ENCODE assay signal across 18 cellular contexts in genomic region chr15:64148168-64148567, GRCh38. TPM values are rescaled to one million over a fixed set of nuclear protein-coding genes. Genes with fewer than 3 reads are reported as not detected.
A peak's percentile ranks its signal among the peaks of the same experiment; 100 is the strongest.
DNase-seq lines count a peak whose midpoint lies in the region; ATAC-seq and TF ChIP-seq lines count a peak whose summit lies in the region.
"Had no signal": no experiment of that assay in that cellular context is flagged by ENCODE, and none has a peak within 500 bp of the region (broad histone marks: within the 10 kb centered on the region; RNA-seq: fewer than 3 reads in every experiment).

No MANE protein-coding gene starts in this region.

- H3K27me3 ChIP-seq in SJCRH30: no peaks in the 10 kb centered on the region
- H3K27me3 ChIP-seq in dorsolateral prefrontal cortex: peaks cover 0 to 19% (median 5%) of the 10 kb centered on the region in 45 donors
- peaks cover 19% of the 10 kb centered on the region for H3K27me3 ChIP-seq in smooth muscle cell (ENCODE audit: low read depth)
- H3K27me3 ChIP-seq: BLaER1 had no signal

- no peaks in the 10 kb centered on the region for H3K36me3 ChIP-seq in SJCRH30
- no peaks in the 10 kb centered on the region for H3K36me3 ChIP-seq in smooth muscle cell (ENCODE audit: low read depth)

- H3K4me2 ChIP-seq in smooth muscle cell: no peak overlapping the region
- H3K4me2 ChIP-seq: BLaER1 had no signal

- H2AFZ ChIP-seq in smooth muscle cell (ENCODE audit: low read depth): no peak overlapping the region

- H3K4me1 ChIP-seq in SJCRH30 (peaks cover 6% of the 10 kb centered on the region), smooth muscle cell (ENCODE audit: low read depth) (peaks cover 7% of the 10 kb centered on the region)

- WGBS in smooth muscle cell (ENCODE audit: low lambda C conversion rate): 97% methylated on average over 7 of the region's 7 CpGs

- H3K27me3 Mint-ChIP-seq in stimulated activated memory B cell treated with anti-CD40 and anti-IgM and Interleukin-4, amounts not matched to agents 10 μg/mL and 1 μg/mL and 100 μg/mL, for 72 hours: no peaks in the 10 kb centered on the region

- no peaks in the 10 kb centered on the region for H3K79me2 ChIP-seq in smooth muscle cell (ENCODE audit: low read depth)

- ATAC-seq in stimulated activated memory B cell treated with anti-CD40 and anti-IgM and Interleukin-4, amounts not matched to agents 10 μg/mL and 1 μg/mL and 100 μg/mL, for 72 hours: no peak
- ATAC-seq in GM18511 (IDR thresholded peaks at IDR 0.05; ENCODE audit: unreplicated experiment): no peak
- ATAC-seq: GM12878, K562 had no signal

- peak overlapping the region; percentile 4 for H3K27ac Mint-ChIP-seq in stimulated activated memory B cell treated with anti-CD40 and anti-IgM and Interleukin-4, amounts not matched to agents 10 μg/mL and 1 μg/mL and 100 μg/mL, for 72 hours
- H3K27ac Mint-ChIP-seq: CD14-positive monocyte, H9 had no signal

- no peak overlapping the region for H3K4me3 Mint-ChIP-seq in stimulated activated memory B cell treated with anti-CD40 and anti-IgM and Interleukin-4, amounts not matched to agents 10 μg/mL and 1 μg/mL and 100 μg/mL, for 72 hours
- H3K4me3 Mint-ChIP-seq: CD14-positive monocyte; CD4-positive, alpha-beta memory T cell; H9 had no signal

- DNase-seq in SJCRH30: no peak
- DNase-seq in dorsolateral prefrontal cortex: no peak
- DNase-seq in HK-2 (ENCODE audit: unreplicated experiment): no peak
- DNase-seq in smooth muscle cell (lab: John Stamatoyannopoulos, UW; ENCODE audit: unreplicated experiment): no peak
- DNase-seq: ACHN; AML-193; CD4-positive, alpha-beta memory T cell; DMS153; DMS79 treated with DMSO at 0.1 percent for 48 hours; H9; IMR-90 had no signal

- H3K9me3 ChIP-seq in SJCRH30 (replicated peaks): no peaks in the 10 kb centered on the region
- H3K9me3 ChIP-seq in smooth muscle cell (replicated peaks; ENCODE audit: low read depth): no peaks in the 10 kb centered on the region
- H3K9me3 ChIP-seq: BLaER1 had no signal

- intact Hi-C loops in dorsolateral prefrontal cortex (cut with DNase I): no loop called here

- peaks cover 9% of the 10 kb centered on the region for H4K20me1 ChIP-seq in smooth muscle cell (ENCODE audit: low read depth)
- H4K20me1 ChIP-seq: BLaER1 had no signal

- peaks cover 60% of the 10 kb centered on the region for H3K4me1 Mint-ChIP-seq in stimulated activated memory B cell treated with anti-CD40 and anti-IgM and Interleukin-4, amounts not matched to agents 10 μg/mL and 1 μg/mL and 100 μg/mL, for 72 hours

- peaks cover 8% of the 10 kb centered on the region for H3F3A ChIP-seq in smooth muscle cell (ENCODE audit: low read depth)

- H3K9me3 Mint-ChIP-seq in stimulated activated memory B cell treated with anti-CD40 and anti-IgM and Interleukin-4, amounts not matched to agents 10 μg/mL and 1 μg/mL and 100 μg/mL, for 72 hours: no peaks in the 10 kb centered on the region
- H3K9me3 Mint-ChIP-seq: CD4-positive, alpha-beta memory T cell; H9 had no signal

- H3K9ac ChIP-seq in smooth muscle cell (ENCODE audit: low read depth): no peak overlapping the region
- H3K9ac ChIP-seq: BLaER1 had no signal

- TF ChIP-seq CTCF in dorsolateral prefrontal cortex (IDR thresholded peaks at IDR 0.05 in 54 of 56, conservative IDR thresholded peaks at IDR 0.05 in 2 of 56; ENCODE audit: low read depth in 1 of 56, partially characterized antibody in 56 of 56) (no peak), smooth muscle cell (IDR thresholded peaks at IDR 0.05; ENCODE audit: borderline replicate concordance, insufficient read depth, poor library complexity, severe bottlenecking) (no peak)

- H3K27ac ChIP-seq in SJCRH30 (no peak overlapping the region), dorsolateral prefrontal cortex (peak overlapping the region in 34 of 59 donors; percentile 5 to 96 (median 86)), smooth muscle cell (ENCODE audit: low read depth) (no peak overlapping the region)
- H3K27ac ChIP-seq: BLaER1, HL-60 had no signal

- peak overlapping the region; percentile 58 for H3K4me3 ChIP-seq in SJCRH30
- H3K4me3 ChIP-seq in dorsolateral prefrontal cortex: no peak overlapping the region
- no peak overlapping the region for H3K4me3 ChIP-seq in smooth muscle cell
- H3K4me3 ChIP-seq: BLaER1, GM12878, K562 had no signal

- no peaks in the 10 kb centered on the region for H3K36me3 Mint-ChIP-seq in stimulated activated memory B cell treated with anti-CD40 and anti-IgM and Interleukin-4, amounts not matched to agents 10 μg/mL and 1 μg/mL and 100 μg/mL, for 72 hours

RNA-seq across cellular contexts. Expression of gene SNX22, which starts 3.4 kb away (rescaled TPM):
- 1.5 and 1.6 TPM in 2 replicates for total RNA-seq in SJCRH30 (2014; rRNA removed; shearing (Covaris generic))
- total RNA-seq in dorsolateral prefrontal cortex (10 to 100 TPM in 113 of 120 experiments, 1 to 10 TPM in 7; 3.1 to 59.1 (median 19.8) TPM), smooth muscle cell (0.67 TPM in 1 of 2 replicates, not detected in the other)
- polyA plus RNA-seq in smooth muscle cell: 1.8 and 1.9 TPM in 2 replicates

RNA-seq across cellular contexts. Expression of gene PPIB, which starts 14.7 kb away (rescaled TPM):
- 277 and 308 TPM in 2 replicates for total RNA-seq in SJCRH30 (2014; rRNA removed; shearing (Covaris generic))
- 100 to 1,000 TPM in 85 of 120 experiments, 10 to 100 TPM in 35; 75.2 to 173 (median 106) TPM for total RNA-seq in dorsolateral prefrontal cortex
- 880 and 890 TPM in 2 replicates for total RNA-seq in smooth muscle cell
- 1,549 and 1,897 TPM in 2 replicates for polyA plus RNA-seq in smooth muscle cell

RNA-seq across cellular contexts. Expression of gene SNX1, which starts 52.4 kb away (rescaled TPM):
- total RNA-seq in SJCRH30 (2014; rRNA removed; shearing (Covaris generic)): 38.9 and 46.6 TPM in 2 replicates
- 100 to 1,000 TPM in 82 of 120 experiments, 10 to 100 TPM in 38; 71.7 to 193 (median 110) TPM for total RNA-seq in dorsolateral prefrontal cortex
- total RNA-seq in smooth muscle cell: 33.8 and 36.0 TPM in 2 replicates
- 41.2 and 47.8 TPM in 2 replicates for polyA plus RNA-seq in smooth muscle cell

RNA-seq across cellular contexts. Expression of gene CIAO2A, which starts 54.5 kb away (rescaled TPM):
- total RNA-seq in SJCRH30 (2014; rRNA removed; shearing (Covaris generic)): 126 and 143 TPM in 2 replicates
- 10 to 100 TPM; 13.7 to 37.5 (median 22.9) TPM for total RNA-seq in dorsolateral prefrontal cortex
- 123 and 130 TPM in 2 replicates for total RNA-seq in smooth muscle cell
- 110 and 117 TPM in 2 replicates for polyA plus RNA-seq in smooth muscle cell

Comparison
In these comparisons a context has a peak if more than half of its experiments do, and no peak if none do; other contexts are left out.
1. H3K27ac ChIP-seq: peak in dorsolateral prefrontal cortex (34 of 59); none in SJCRH30 (single experiment) and smooth muscle cell (single experiment).